Comparison of ENCODE assay signal across 1 cellular context in genomic region chr1:166383137-166383536, GRCh38.
TF ChIP-seq lines count a peak whose summit lies in the region.

No MANE protein-coding gene starts in this region.

TF ChIP-seq in H1, 55 proteins besides CTCF, POLR2A, EP300 and RAD21 (continued from another document):
- peak; percentile 71 for TF ChIP-seq NANOG (IDR thresholded peaks at IDR 0.05; ENCODE audit: insufficient read depth, low read depth, low read length, poor library complexity, severe bottlenecking)
